In the genomic region with DNA sequence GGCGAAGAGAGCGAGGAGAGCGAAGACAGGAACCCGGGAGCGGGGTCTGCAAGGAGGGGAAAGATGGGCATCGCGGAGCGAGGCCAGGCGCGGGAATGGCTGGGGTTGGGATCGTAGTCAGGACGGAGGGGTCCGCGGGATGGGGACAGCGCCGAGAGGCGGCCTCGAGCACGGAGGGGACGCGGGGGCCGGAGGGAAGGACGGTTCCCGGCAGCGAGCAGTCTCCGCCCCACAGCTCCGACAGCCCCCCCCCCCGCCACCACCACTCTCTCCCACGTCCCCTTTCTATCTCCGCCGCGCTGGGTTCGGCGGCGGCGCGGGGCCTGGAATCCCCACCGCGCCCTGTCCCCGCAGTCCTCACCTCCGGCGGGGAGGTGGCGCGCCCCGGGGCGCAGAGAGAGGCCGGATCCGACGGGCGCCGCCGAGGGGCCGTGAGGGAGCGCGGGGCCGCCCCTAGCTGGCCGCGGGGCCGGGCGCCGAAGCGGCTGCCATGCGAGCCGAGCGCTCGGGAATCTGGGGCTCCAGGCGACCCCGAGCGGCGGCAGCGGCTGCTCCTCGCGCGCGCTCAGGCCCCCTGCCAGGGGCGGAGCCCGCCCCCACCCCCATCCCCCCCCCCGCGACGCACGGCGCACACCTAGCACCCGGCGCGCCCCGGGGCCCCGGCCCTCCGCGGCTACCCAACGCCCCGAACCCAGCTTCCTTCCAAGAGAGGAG, we compare ENCODE assay signal across 8 cellular contexts. TPM values are rescaled to one million over a fixed set of nuclear protein-coding genes. Genes with fewer than 3 reads are reported as not detected.
DNase-seq lines count a peak whose midpoint lies in the region; ATAC-seq and TF ChIP-seq lines count a peak whose summit lies in the region.

A gene with protein sequence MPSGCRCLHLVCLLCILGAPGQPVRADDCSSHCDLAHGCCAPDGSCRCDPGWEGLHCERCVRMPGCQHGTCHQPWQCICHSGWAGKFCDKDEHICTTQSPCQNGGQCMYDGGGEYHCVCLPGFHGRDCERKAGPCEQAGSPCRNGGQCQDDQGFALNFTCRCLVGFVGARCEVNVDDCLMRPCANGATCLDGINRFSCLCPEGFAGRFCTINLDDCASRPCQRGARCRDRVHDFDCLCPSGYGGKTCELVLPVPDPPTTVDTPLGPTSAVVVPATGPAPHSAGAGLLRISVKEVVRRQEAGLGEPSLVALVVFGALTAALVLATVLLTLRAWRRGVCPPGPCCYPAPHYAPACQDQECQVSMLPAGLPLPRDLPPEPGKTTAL (minus strand): TSS at position 515 of the 714 bp plus-strand sequence. CDS start 723 bp downstream, outside the sequence.

- H3K36me3 ChIP-seq in DOHH2 (ENCODE audit: control insufficient read depth, low read length), result peaks cover 14% of the 10 kb centered on the region; the same call in 1 of the 2 replicates
- peaks cover 18% of the 10 kb centered on the region for H3K36me3 ChIP-seq in HUES64 (ENCODE audit: insufficient read depth, low read length)
- peaks cover 4 to 25% (median 22%) of the 10 kb centered on the region in 4 donors for H3K36me3 ChIP-seq in upper lobe of left lung

- CTCF ChIA-PET in activated CD4-positive, alpha-beta memory T cell treated with anti-CD3 and anti-CD28 coated beads for 36 hours (lab: Charles Lee), result interaction anchor here (0.7 to 6.6 kb wide), 9 partner anchors 16 to 226 kb away, joined by 3 to 65 read pairs (median 4); a partner anchor contains a TSS

- H3K9me3 Mint-ChIP-seq in activated CD4-positive, alpha-beta memory T cell treated with anti-CD3 and anti-CD28 coated beads for 36 hours, result no peaks in the 10 kb centered on the region
- no peaks in the 10 kb centered on the region for H3K9me3 Mint-ChIP-seq in naive thymus-derived CD8-positive, alpha-beta T cell

- POLR2A ChIA-PET in activated CD4-positive, alpha-beta memory T cell treated with anti-CD3 and anti-CD28 coated beads for 36 hours (lab: Charles Lee), result interaction anchor here (1.0 kb wide), 3 partner anchors 23 to 62 kb away, joined by 3 to 4 read pairs (median 3); a partner anchor contains a TSS
- POLR2A ChIA-PET in naive thymus-derived CD8-positive, alpha-beta T cell (lab: Charles Lee), result interaction anchor here (0.7 to 2.9 kb wide), 11 partner anchors 22 to 1772 kb away, joined by 3 to 14 read pairs (median 5); a partner anchor contains a TSS

- H3K27me3 Mint-ChIP-seq in activated CD4-positive, alpha-beta memory T cell treated with anti-CD3 and anti-CD28 coated beads for 36 hours, result peaks cover 9% of the 10 kb centered on the region
- peaks cover 0 to 4% (median 0%) of the 10 kb centered on the region in 5 donors for H3K27me3 Mint-ChIP-seq in naive thymus-derived CD8-positive, alpha-beta T cell

- H3K4me3 Mint-ChIP-seq in activated CD4-positive, alpha-beta memory T cell treated with anti-CD3 and anti-CD28 coated beads for 36 hours, result peak within 1 kb of the TSS; percentile 80
- H3K4me3 Mint-ChIP-seq in naive thymus-derived CD8-positive, alpha-beta T cell, result peak within 1 kb of the TSS; percentile 79 to 95 (median 90)

- DNase-seq in activated CD4-positive, alpha-beta memory T cell treated with anti-CD3 and anti-CD28 coated beads for 36 hours, result peak; percentile 36
- DNase-seq in epidermal melanocyte (ENCODE audit: insufficient read length, low spot score) (peak; percentile 20), upper lobe of left lung (peak in 1 of 2 donors; percentile 88)
- peak in 9 of 10 donors; percentile 8 to 50 (median 32) for DNase-seq in naive thymus-derived CD8-positive, alpha-beta T cell

- H3K4me3 ChIP-seq in DOHH2 (ENCODE audit: low read length), result peak within 1 kb of the TSS; percentile 71
- H3K4me3 ChIP-seq in HUES64 (ENCODE audit: low read length), result peak within 1 kb of the TSS; percentile 59
- H3K4me3 ChIP-seq in upper lobe of left lung, result peak within 1 kb of the TSS; percentile 22 to 62 (median 60)

- ATAC-seq in naive thymus-derived CD8-positive, alpha-beta T cell, result peak; percentile 57 to 65
- peak; percentile 31 to 68 for ATAC-seq in upper lobe of left lung (ENCODE audit: low FRiP score in 2 of 2)
- no peak for ATAC-seq in HG02840 (IDR thresholded peaks at IDR 0.05; ENCODE audit: low FRiP score, unreplicated experiment)
- no peak for ATAC-seq in HG03469 (IDR thresholded peaks at IDR 0.05; ENCODE audit: unreplicated experiment)

- no peaks in the 10 kb centered on the region for H3K79me2 ChIP-seq in DOHH2 (ENCODE audit: control insufficient read depth, low read length)

- peaks cover 16% of the 10 kb centered on the region for H3K4me1 ChIP-seq in DOHH2 (ENCODE audit: control insufficient read depth, low read length)
- no peaks in the 10 kb centered on the region for H3K4me1 ChIP-seq in HUES64 (ENCODE audit: insufficient read depth, low read length)
- peaks cover 16 to 24% (median 19%) of the 10 kb centered on the region in 4 donors for H3K4me1 ChIP-seq in upper lobe of left lung

- TF ChIP-seq CTCF in DOHH2 (IDR thresholded peaks at IDR 0.05; ENCODE audit: low read depth, low read length, poor library complexity, severe bottlenecking) (no peak), upper lobe of left lung (IDR thresholded peaks at IDR 0.05) (no peak)

- H4K20me1 ChIP-seq in DOHH2 (ENCODE audit: control insufficient read depth, insufficient read depth, low read depth, low read length), result no peaks in the 10 kb centered on the region

- peaks cover 7% of the 10 kb centered on the region for H3K36me3 Mint-ChIP-seq in activated CD4-positive, alpha-beta memory T cell treated with anti-CD3 and anti-CD28 coated beads for 36 hours
- peaks cover 0 to 11% (median 4%) of the 10 kb centered on the region in 3 donors for H3K36me3 Mint-ChIP-seq in naive thymus-derived CD8-positive, alpha-beta T cell

- H3K27ac Mint-ChIP-seq in activated CD4-positive, alpha-beta memory T cell treated with anti-CD3 and anti-CD28 coated beads for 36 hours, result peak within 1 kb of the TSS; percentile 57
- peak within 1 kb of the TSS; percentile 80 to 95 (median 92) for H3K27ac Mint-ChIP-seq in naive thymus-derived CD8-positive, alpha-beta T cell

- intact Hi-C loops in activated CD4-positive, alpha-beta memory T cell treated with anti-CD3 and anti-CD28 coated beads for 36 hours (cut with micrococcal nuclease), result loop anchor here (2.0 kb wide), 2 partner anchors 22 to 28 kb away; a partner anchor contains a TSS

- H3K27ac ChIP-seq in DOHH2 (ENCODE audit: low read depth, low read length) (no peak within 1 kb of the TSS), HUES64 (ENCODE audit: low read depth, low read length) (no peak within 1 kb of the TSS), upper lobe of left lung (peak within 1 kb of the TSS in 1 of 4 donors; percentile 57)

- H3K9me2 ChIP-seq in DOHH2 (replicated peaks; ENCODE audit: control insufficient read depth, low read length), result no peaks in the 10 kb centered on the region

- H3K9ac ChIP-seq in HUES64 (ENCODE audit: low read depth, low read length), result no peak within 1 kb of the TSS

- H3K4me1 Mint-ChIP-seq in activated CD4-positive, alpha-beta memory T cell treated with anti-CD3 and anti-CD28 coated beads for 36 hours (ENCODE audit: low read depth), result peaks cover 8% of the 10 kb centered on the region
- peaks cover 8 to 29% (median 16%) of the 10 kb centered on the region in 4 donors for H3K4me1 Mint-ChIP-seq in naive thymus-derived CD8-positive, alpha-beta T cell

- no peak for TF ChIP-seq POLR2A in upper lobe of left lung (IDR thresholded peaks at IDR 0.05)

- no peaks in the 10 kb centered on the region; the same call in 1 of the 2 replicates for H3K9me3 ChIP-seq in DOHH2 (ENCODE audit: control insufficient read depth, insufficient read depth, low read length)
- no peaks in the 10 kb centered on the region for H3K9me3 ChIP-seq in HUES64 (ENCODE audit: insufficient read depth, low read depth, low read length)
- no peaks in the 10 kb centered on the region for H3K9me3 ChIP-seq in upper lobe of left lung

- peak within 1 kb of the TSS; percentile 79 for H3K4me2 ChIP-seq in DOHH2 (ENCODE audit: low read length)

- H3K27me3 ChIP-seq in DOHH2 (ENCODE audit: control insufficient read depth, low read length) (peaks cover 12% of the 10 kb centered on the region), HUES64 (ENCODE audit: insufficient read depth, low read length) (peaks cover 34% of the 10 kb centered on the region), upper lobe of left lung (peaks cover 0 to 21% (median 7%) of the 10 kb centered on the region in 4 donors)

- peaks cover 9% of the 10 kb centered on the region; the same call in 1 of the 2 replicates for H3F3A ChIP-seq in DOHH2 (ENCODE audit: control insufficient read depth, insufficient read depth)

- no peak for TF ChIP-seq EP300 in upper lobe of left lung (IDR thresholded peaks at IDR 0.05)

- WGBS in HUES64, result under 1% methylated on average over 83 of the region's 91 CpGs
- WGBS in upper lobe of left lung, 2 donors, result 0 to 5% methylated on average over 17 of the region's 91 CpGs

RNA-seq across cellular contexts. Expression of the gene that starts here (rescaled TPM):
- 0.35 TPM for polyA plus RNA-seq in HUES64 (2013, experiment 1 of 2)
- 0.38 TPM for polyA plus RNA-seq in HUES64 (2013, experiment 2 of 2)
- total RNA-seq in activated CD4-positive, alpha-beta memory T cell treated with anti-CD3 and anti-CD28 coated beads for 36 hours, result 1 to 10 TPM; 1.6 TPM
- 1 to 10 TPM in 1 of 2 experiments, under 1 TPM in 1; 0.71 to 1.2 TPM for total RNA-seq in naive thymus-derived CD8-positive, alpha-beta T cell
- polyA plus RNA-seq in naive thymus-derived CD8-positive, alpha-beta T cell, result 1 to 10 TPM in 1 of 3 donors, under 1 TPM in 1, not detected in 1; 0.22 to 1.2 TPM
- total RNA-seq in upper lobe of left lung, result 1 to 10 TPM in 2 of 6 donors, under 1 TPM in 2, not detected in 2; 0.34 to 2.4 (median 1.2) TPM

Comparison
In these comparisons a context has a peak if more than half of its experiments do, and no peak if none do; other contexts are left out.
1. ATAC-seq: peak in naive thymus-derived CD8-positive, alpha-beta T cell (2 of 2) and upper lobe of left lung (2 of 2); none in HG02840 (single experiment) and HG03469 (single experiment).
2. Peak in every context shown above with its lines, with median percentiles within 50 percentile points of each other: H3K4me3 ChIP-seq.